In genomic region chr19:28281676-28282075, GRCh38 we compare ENCODE assay signal across 31 cellular contexts.
A peak's percentile ranks its signal among the peaks of the same experiment; 100 is the strongest.
DNase-seq lines count a peak whose midpoint lies in the region; TF ChIP-seq lines count a peak whose summit lies in the region.
"Had no signal": no experiment of that assay in that cellular context is flagged by ENCODE, and none has a peak within 500 bp of the region (broad histone marks: within the 10 kb centered on the region; RNA-seq: fewer than 3 reads in every experiment).

No MANE protein-coding gene starts in this region.

- H3K27me3 Mint-ChIP-seq in nephron progenitor cell (ENCODE audit: low read depth, poor library complexity), result peaks cover 64% of the 10 kb centered on the region
- H3K27me3 Mint-ChIP-seq in neural progenitor cell (ENCODE audit: insufficient read depth, low read depth), result no peaks in the 10 kb centered on the region
- H3K27me3 Mint-ChIP-seq: B cell; CD4-positive, alpha-beta memory T cell; CD4-positive, alpha-beta T cell; CD4-positive, CD25-positive, alpha-beta regulatory T cell had no signal

- CTCF ChIA-PET in HEK293 (lab: Yijun Ruan, JAX), result interaction anchor here (1.2 kb wide), 1 partner anchor 34 kb away, joined by 3 read pairs; no protein-coding TSS in a partner anchor

- H3K9me3 ChIP-seq in HEK293 (ENCODE audit: control insufficient read depth, insufficient read depth, low read depth, low read length) (peaks cover 21% of the 10 kb centered on the region), neural progenitor cell (ENCODE audit: low read depth) (no peaks in the 10 kb centered on the region)
- H3K9me3 ChIP-seq: BE2C, Caco-2 had no signal

- H3K4me3 ChIP-seq in HEK293 (ENCODE audit: low read depth, low read length) (no peak overlapping the region), neural progenitor cell (no peak overlapping the region)
- H3K4me3 ChIP-seq: A549; BLaER1; BLaER1 treated with 17β-estradiol and CSF1 and Interleukin-3, amounts not matched to agents 10 nM and 100 nM had no signal

- H3K27ac ChIP-seq in HEK293 (ENCODE audit: extremely low read depth, low read depth, low read length) (no peak overlapping the region), neural progenitor cell (no peak overlapping the region)
- H3K27ac ChIP-seq: 22Rv1; A549; BLaER1; BLaER1 treated with 17β-estradiol and CSF1 and Interleukin-3, amounts not matched to agents 10 nM and 100 nM; C4-2B had no signal

- no peaks in the 10 kb centered on the region for H4K20me1 ChIP-seq in neural progenitor cell (ENCODE audit: low read depth)
- H4K20me1 ChIP-seq: BLaER1; BLaER1 treated with 17β-estradiol and CSF1 and Interleukin-3, amounts not matched to agents 10 nM and 100 nM had no signal

- no peak for DNase-seq in nephron progenitor cell
- no peak for DNase-seq in neural progenitor cell (ENCODE audit: low spot score)
- no peak for DNase-seq in NK-92 (lab: John Stamatoyannopoulos, UW; ENCODE audit: unreplicated experiment)
- DNase-seq: 8988T; ACHN; AML-193; BE2C; C1 segment of cervical spinal cord; Caco-2; Calu3; CD4-positive, alpha-beta memory T cell; CD4-positive, alpha-beta T cell; CD4-positive, CD25-positive, alpha-beta regulatory T cell; CD8-positive, alpha-beta memory T cell; CD8-positive, alpha-beta T cell; COR-L47; DMS 273 treated with DMSO at 0.1 percent for 48 hours; DMS153; DMS53; DMS79; DMS79 treated with DMSO at 0.1 percent for 48 hours; DND-41; EL had no signal

- H3K4me3 Mint-ChIP-seq in nephron progenitor cell (no peak overlapping the region), neural progenitor cell (no peak overlapping the region)
- H3K4me3 Mint-ChIP-seq: B cell; CD14-positive monocyte; CD4-positive, alpha-beta memory T cell; CD4-positive, alpha-beta T cell; CD8-positive, alpha-beta memory T cell; CD8-positive, alpha-beta T cell had no signal

- no peak for TF ChIP-seq CTCF in HEK293 (tag by site-specific recombination; IDR thresholded peaks at IDR 0.05)
- TF ChIP-seq CTCF in nephron progenitor cell (IDR thresholded peaks at IDR 0.05), result no peak
- no peak for TF ChIP-seq CTCF in neural progenitor cell (IDR thresholded peaks at IDR 0.05)

- no peaks in the 10 kb centered on the region for H3F3A ChIP-seq in neural progenitor cell (ENCODE audit: low read depth)

- no peaks in the 10 kb centered on the region for H3K79me2 ChIP-seq in neural progenitor cell (ENCODE audit: low read depth)

- H3K27ac Mint-ChIP-seq in nephron progenitor cell (peak overlapping the region; percentile 42), neural progenitor cell (no peak overlapping the region)
- H3K27ac Mint-ChIP-seq: B cell; CD14-positive monocyte; CD4-positive, alpha-beta memory T cell; CD4-positive, alpha-beta T cell; CD8-positive, alpha-beta memory T cell; CD8-positive, alpha-beta T cell had no signal

- no peaks in the 10 kb centered on the region for H3K27me3 ChIP-seq in neural progenitor cell
- H3K27me3 ChIP-seq: BE2C; BLaER1; BLaER1 treated with 17β-estradiol and CSF1 and Interleukin-3, amounts not matched to agents 10 nM and 100 nM had no signal

- H3K4me1 ChIP-seq in HEK293 (ENCODE audit: control insufficient read depth, insufficient read depth, low read length) (no peaks in the 10 kb centered on the region), neural progenitor cell (no peaks in the 10 kb centered on the region)
- H3K4me1 ChIP-seq: A549, BE2C, Caco-2 had no signal

- no peaks in the 10 kb centered on the region; a peak in 1 of 3 replicates for H3K36me3 ChIP-seq in HEK293 (ENCODE audit: control insufficient read depth in 2 of 2, insufficient read depth in 1 of 2, low read length in 2 of 2)
- H3K36me3 ChIP-seq in neural progenitor cell, result no peaks in the 10 kb centered on the region
- H3K36me3 ChIP-seq: BE2C; BLaER1; BLaER1 treated with 17β-estradiol and CSF1 and Interleukin-3, amounts not matched to agents 10 nM and 100 nM had no signal

- H3K9me3 Mint-ChIP-seq in nephron progenitor cell (peaks cover 25% of the 10 kb centered on the region), neural progenitor cell (peaks cover 23% of the 10 kb centered on the region)

- no peak overlapping the region for H3K4me2 ChIP-seq in neural progenitor cell
- H3K4me2 ChIP-seq: A549; BLaER1; BLaER1 treated with 17β-estradiol and CSF1 and Interleukin-3, amounts not matched to agents 10 nM and 100 nM had no signal

- POLR2A ChIA-PET in HEK293 (lab: Yijun Ruan, JAX), result no interaction called here

- no peaks in the 10 kb centered on the region for H3K36me3 Mint-ChIP-seq in nephron progenitor cell (ENCODE audit: low read depth)
- H3K36me3 Mint-ChIP-seq in neural progenitor cell, result no peaks in the 10 kb centered on the region
- H3K36me3 Mint-ChIP-seq: CD14-positive monocyte; CD4-positive, CD25-positive, alpha-beta regulatory T cell; CD8-positive, alpha-beta T cell had no signal

- no peak overlapping the region for H3K9ac ChIP-seq in neural progenitor cell
- H3K9ac ChIP-seq: BLaER1; BLaER1 treated with 17β-estradiol and CSF1 and Interleukin-3, amounts not matched to agents 10 nM and 100 nM had no signal

- H3K4me1 Mint-ChIP-seq in nephron progenitor cell, result peaks cover 2% of the 10 kb centered on the region
- H3K4me1 Mint-ChIP-seq in neural progenitor cell, result no peaks in the 10 kb centered on the region
- H3K4me1 Mint-ChIP-seq: B cell; CD14-positive monocyte; CD4-positive, alpha-beta memory T cell; CD4-positive, CD25-positive, alpha-beta regulatory T cell; CD8-positive, alpha-beta memory T cell had no signal

- H2AFZ ChIP-seq in neural progenitor cell (replicated peaks), result no peak overlapping the region

TF ChIP-seq in HEK293, 187 proteins besides CTCF, POLR2A, EP300 and RAD21:
- TF ChIP-seq ZSCAN18 (tag by site-specific recombination; IDR thresholded peaks at IDR 0.05) (0 out of 2 replicates have a peak, but pooled peaks have one; percentile 4), ZNF366 (tag by site-specific recombination; conservative IDR thresholded peaks at IDR 0.05) (peak; percentile 55), ZNF580 (tag by site-specific recombination; IDR thresholded peaks at IDR 0.05) (no peak), ZNF112 (tag by site-specific recombination; IDR thresholded peaks at IDR 0.05) (no peak), ZNF670 (tag by site-specific recombination; IDR thresholded peaks at IDR 0.05; ENCODE audit: low read depth) (peak; percentile 20; the same call in 1 of the 2 replicates), ZSCAN30 (tag by site-specific recombination; IDR thresholded peaks at IDR 0.05) (no peak), SETDB1 (IDR thresholded peaks at IDR 0.05; ENCODE audit: insufficient read length, low read length) (no peak), ZNF707 (tag by site-specific recombination; IDR thresholded peaks at IDR 0.05) (no peak), ZNF18 (tag by site-specific recombination; IDR thresholded peaks at IDR 0.05) (no peak), ZNF785 (tag by site-specific recombination; IDR thresholded peaks at IDR 0.05) (no peak), ZNF645 (tag by site-specific recombination; IDR thresholded peaks at IDR 0.05) (0 out of 2 replicates have a peak, but pooled peaks have one; percentile 11), MZF1 (tag by site-specific recombination; IDR thresholded peaks at IDR 0.05; ENCODE audit: borderline replicate concordance) (no peak), ZNF292 (tag by site-specific recombination; IDR thresholded peaks at IDR 0.05; ENCODE audit: borderline replicate concordance, low read depth) (no peak), ZNF664 (tag by site-specific recombination; IDR thresholded peaks at IDR 0.05) (no peak), PRDM1 (tag by site-specific recombination; IDR thresholded peaks at IDR 0.05) (peak; percentile 92), ZNF157 (tag by site-specific recombination; IDR thresholded peaks at IDR 0.05) (0 out of 2 replicates have a peak, but pooled peaks have one; percentile 18), ZNF777 (tag by site-specific recombination; IDR thresholded peaks at IDR 0.05; ENCODE audit: borderline replicate concordance) (peak; percentile 38; the same call in 1 of the 2 replicates)
